10 cellular contexts compared by ENCODE assay signal in the genomic region with DNA sequence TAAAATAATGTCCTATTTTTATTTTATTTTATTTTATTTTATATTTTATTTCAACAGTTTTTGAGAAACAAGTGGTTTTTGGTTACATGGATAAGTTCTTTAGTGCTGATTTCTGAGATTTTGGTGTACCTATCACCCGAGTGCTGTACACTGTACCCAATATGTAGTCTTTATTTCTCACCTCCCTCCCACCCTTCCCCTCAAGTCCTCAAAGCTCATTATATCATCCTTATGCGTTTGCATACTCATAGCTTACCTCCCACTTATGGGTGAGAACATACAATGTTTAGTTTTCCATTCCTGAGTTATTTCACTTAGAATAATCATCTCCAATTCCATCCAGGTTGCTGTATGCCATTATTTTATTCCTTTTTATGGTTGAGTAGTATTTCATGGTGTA.
"Had no signal": no experiment of that assay in that cellular context is flagged by ENCODE, and none has a peak within 500 bp of the region (broad histone marks: within the 10 kb centered on the region; RNA-seq: fewer than 3 reads in every experiment).

No MANE protein-coding gene starts in this region.

- H3K4me3 ChIP-seq: GM23248, HAP-1 had no signal

- H3K27ac Mint-ChIP-seq: HFFc6, IgD-negative memory B cell had no signal

- H3K9me3 ChIP-seq: HAP-1 had no signal

- H3K9me3 Mint-ChIP-seq: HFFc6, IgD-negative memory B cell had no signal

- H3K4me3 Mint-ChIP-seq: HFFc6, IgD-negative memory B cell had no signal

- DNase-seq: GM23248, GOT3, H7, HFFc6, KBM-7 had no signal

- H3K36me3 ChIP-seq: HAP-1 had no signal

- H3K27ac ChIP-seq: GM23248, HL-60 had no signal

- ATAC-seq: HCT116, HepG2 had no signal
